ENCODE assay signal across 13 cellular contexts in genomic region chr6:14037402-14038277, GRCh38.
DNase-seq lines count a peak whose midpoint lies in the region; ATAC-seq and TF ChIP-seq lines count a peak whose summit lies in the region.
"Had no signal": no experiment of that assay in that cellular context is flagged by ENCODE, and none has a peak within 500 bp of the region (broad histone marks: within the 10 kb centered on the region; RNA-seq: fewer than 3 reads in every experiment).

No MANE protein-coding gene starts in this region.

- H3K9me2 ChIP-seq in GM23338 (ENCODE audit: insufficient read depth): peaks cover 5% of the 10 kb centered on the region; the same call in 1 of the 2 replicates

- H3K4me3 Mint-ChIP-seq in GM23338: no peak overlapping the region
- H3K4me3 Mint-ChIP-seq: activated CD4-positive, alpha-beta T cell treated with anti-CD3 and anti-CD28 coated beads, Interleukin-2, amount 10 ng/mL, durations not matched to agents 7 days and 5 days; naive B cell had no signal

- H3K27ac ChIP-seq in ACC112 (ENCODE audit: low read depth, low read length) (0 out of 2 replicates have a peak overlapping the region, but pooled peaks have one; percentile 24), GM23338 (ENCODE audit: low read depth) (no peak overlapping the region), spleen (no peak overlapping the region)

- H2AFZ ChIP-seq in ACC112 (ENCODE audit: low read length, unreplicated experiment): peak overlapping the region; percentile 99
- peak overlapping the region; percentile 11 for H2AFZ ChIP-seq in GM23338

- intact Hi-C loops in spleen (cut with DNase I; ENCODE audit: low total_unique reads): no loop called here

- peaks cover 14% of the 10 kb centered on the region for H3K4me1 Mint-ChIP-seq in GM23338
- H3K4me1 Mint-ChIP-seq: naive B cell had no signal

- WGBS in spleen, 5 donors: 71 to 82% (median 77%) methylated on average over 12 of the region's 12 CpGs

- H3K79me2 ChIP-seq in ACC112 (ENCODE audit: control insufficient read depth, insufficient read depth, low read length, unreplicated experiment) (no peaks in the 10 kb centered on the region), GM23338 (replicated peaks; ENCODE audit: insufficient read depth) (no peaks in the 10 kb centered on the region)

- no peak for TF ChIP-seq POLR2A in spleen (IDR thresholded peaks at IDR 0.05)

- no peaks in the 10 kb centered on the region for H4K20me1 ChIP-seq in GM23338 (replicated peaks; ENCODE audit: insufficient read depth)

- no peak for DNase-seq in GM23338 (ENCODE audit: low spot score)
- peak; percentile 3 for DNase-seq in SW480 (ENCODE audit: low spot score)
- peak; percentile 75 for DNase-seq in fibroblast of the aortic adventitia (ENCODE audit: low read depth)
- DNase-seq in nucleus accumbens (lab: John Stamatoyannopoulos, UW): no peak
- no peak for DNase-seq in spleen
- DNase-seq: activated CD4-positive, alpha-beta T cell treated with anti-CD3 and anti-CD28 coated beads, Interleukin-2, amount 10 ng/mL, durations not matched to agents 7 days and 5 days; activated naive CD4-positive, alpha-beta T cell treated with anti-CD3 and anti-CD28 coated beads, Interleukin-2, amount 50 U/mL, for 16 hours; naive B cell; Right ventricle myocardium superior; stimulated activated naive CD4-positive, alpha-beta T cell had no signal

- ATAC-seq in GM23338 (no peak), GM18907 (IDR thresholded peaks at IDR 0.05; ENCODE audit: unreplicated experiment) (no peak), GM21447 (IDR thresholded peaks at IDR 0.05; ENCODE audit: unreplicated experiment) (no peak)

- H3K27me3 ChIP-seq in ACC112 (ENCODE audit: insufficient read depth, low read length) (no peaks in the 10 kb centered on the region), GM23338 (ENCODE audit: insufficient read depth) (no peaks in the 10 kb centered on the region), spleen (replicated peaks in 1 of 7) (peaks cover 0 to 36% (median 0%) of the 10 kb centered on the region in 7 donors)

- TF ChIP-seq CTCF in GM23338 (conservative IDR thresholded peaks at IDR 0.05; ENCODE audit: low read depth in 2 of 2) (no peak), fibroblast of the aortic adventitia (IDR thresholded peaks at IDR 0.05; ENCODE audit: insufficient read depth, low read length) (no peak), spleen (IDR thresholded peaks at IDR 0.05 in 8 of 11, conservative IDR thresholded peaks at IDR 0.05 in 3 of 11) (no peak)

- H3K4me2 ChIP-seq in GM23338: no peak overlapping the region

- no peaks in the 10 kb centered on the region for H3K36me3 Mint-ChIP-seq in GM23338 (ENCODE audit: low read depth)
- H3K36me3 Mint-ChIP-seq: naive B cell had no signal

- no peaks in the 10 kb centered on the region for H3F3A ChIP-seq in GM23338 (replicated peaks; ENCODE audit: low read depth)

- peaks cover 1% of the 10 kb centered on the region for H3K27me3 Mint-ChIP-seq in GM23338 (ENCODE audit: insufficient read depth, low read depth, poor library complexity)

- peak overlapping the region; percentile 36 for H3K4me3 ChIP-seq in ACC112 (ENCODE audit: low read depth, low read length)
- no peak overlapping the region for H3K4me3 ChIP-seq in GM23338
- peak overlapping the region; percentile 14 for H3K4me3 ChIP-seq in fibroblast of the aortic adventitia (ENCODE audit: low read depth, low read length)
- no peak overlapping the region for H3K4me3 ChIP-seq in spleen

- no peaks in the 10 kb centered on the region for H3K9me3 Mint-ChIP-seq in GM23338
- H3K9me3 Mint-ChIP-seq: activated CD4-positive, alpha-beta T cell treated with anti-CD3 and anti-CD28 coated beads, Interleukin-2, amount 10 ng/mL, durations not matched to agents 7 days and 5 days had no signal

- H3K9me3 ChIP-seq in spleen: no peaks in the 10 kb centered on the region

- H3K4me1 ChIP-seq in ACC112 (ENCODE audit: control insufficient read depth, insufficient read depth, low read length, unreplicated experiment): peaks cover 25% of the 10 kb centered on the region
- H3K4me1 ChIP-seq in GM23338 (ENCODE audit: insufficient read depth): peaks cover 13% of the 10 kb centered on the region; the same call in 1 of the 2 replicates
- no peaks in the 10 kb centered on the region for H3K4me1 ChIP-seq in spleen

- H3K27ac Mint-ChIP-seq in GM23338: no peak overlapping the region
- H3K27ac Mint-ChIP-seq: activated CD4-positive, alpha-beta T cell treated with anti-CD3 and anti-CD28 coated beads, Interleukin-2, amount 10 ng/mL, durations not matched to agents 7 days and 5 days had no signal

- H3K36me3 ChIP-seq in ACC112 (ENCODE audit: insufficient read depth, low read length): 0 out of 2 replicates have a peak, but pooled peaks cover 3% of the 10 kb centered on the region
- H3K36me3 ChIP-seq in GM23338 (ENCODE audit: insufficient read depth): no peaks in the 10 kb centered on the region
- no peaks in the 10 kb centered on the region for H3K36me3 ChIP-seq in spleen

TF ChIP-seq in GM23338, 12 proteins besides CTCF, POLR2A, EP300 and RAD21 (continues in another document):
- TF ChIP-seq ZNF331 (CRISPR knock-in tag; IDR thresholded peaks at IDR 0.05; ENCODE audit: low read depth) (no peak), EZH2 (IDR thresholded peaks at IDR 0.05; ENCODE audit: low read depth, unreplicated experiment) (no peak), ZNF114 (CRISPR knock-in tag; IDR thresholded peaks at IDR 0.05) (no peak)
- TF ChIP-seq, protein P1, sequence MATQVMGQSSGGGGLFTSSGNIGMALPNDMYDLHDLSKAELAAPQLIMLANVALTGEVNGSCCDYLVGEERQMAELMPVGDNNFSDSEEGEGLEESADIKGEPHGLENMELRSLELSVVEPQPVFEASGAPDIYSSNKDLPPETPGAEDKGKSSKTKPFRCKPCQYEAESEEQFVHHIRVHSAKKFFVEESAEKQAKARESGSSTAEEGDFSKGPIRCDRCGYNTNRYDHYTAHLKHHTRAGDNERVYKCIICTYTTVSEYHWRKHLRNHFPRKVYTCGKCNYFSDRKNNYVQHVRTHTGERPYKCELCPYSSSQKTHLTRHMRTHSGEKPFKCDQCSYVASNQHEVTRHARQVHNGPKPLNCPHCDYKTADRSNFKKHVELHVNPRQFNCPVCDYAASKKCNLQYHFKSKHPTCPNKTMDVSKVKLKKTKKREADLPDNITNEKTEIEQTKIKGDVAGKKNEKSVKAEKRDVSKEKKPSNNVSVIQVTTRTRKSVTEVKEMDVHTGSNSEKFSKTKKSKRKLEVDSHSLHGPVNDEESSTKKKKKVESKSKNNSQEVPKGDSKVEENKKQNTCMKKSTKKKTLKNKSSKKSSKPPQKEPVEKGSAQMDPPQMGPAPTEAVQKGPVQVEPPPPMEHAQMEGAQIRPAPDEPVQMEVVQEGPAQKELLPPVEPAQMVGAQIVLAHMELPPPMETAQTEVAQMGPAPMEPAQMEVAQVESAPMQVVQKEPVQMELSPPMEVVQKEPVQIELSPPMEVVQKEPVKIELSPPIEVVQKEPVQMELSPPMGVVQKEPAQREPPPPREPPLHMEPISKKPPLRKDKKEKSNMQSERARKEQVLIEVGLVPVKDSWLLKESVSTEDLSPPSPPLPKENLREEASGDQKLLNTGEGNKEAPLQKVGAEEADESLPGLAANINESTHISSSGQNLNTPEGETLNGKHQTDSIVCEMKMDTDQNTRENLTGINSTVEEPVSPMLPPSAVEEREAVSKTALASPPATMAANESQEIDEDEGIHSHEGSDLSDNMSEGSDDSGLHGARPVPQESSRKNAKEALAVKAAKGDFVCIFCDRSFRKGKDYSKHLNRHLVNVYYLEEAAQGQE (IDR thresholded peaks at IDR 0.05; ENCODE audit: unreplicated experiment): no peak
- TF ChIP-seq, protein P2, sequence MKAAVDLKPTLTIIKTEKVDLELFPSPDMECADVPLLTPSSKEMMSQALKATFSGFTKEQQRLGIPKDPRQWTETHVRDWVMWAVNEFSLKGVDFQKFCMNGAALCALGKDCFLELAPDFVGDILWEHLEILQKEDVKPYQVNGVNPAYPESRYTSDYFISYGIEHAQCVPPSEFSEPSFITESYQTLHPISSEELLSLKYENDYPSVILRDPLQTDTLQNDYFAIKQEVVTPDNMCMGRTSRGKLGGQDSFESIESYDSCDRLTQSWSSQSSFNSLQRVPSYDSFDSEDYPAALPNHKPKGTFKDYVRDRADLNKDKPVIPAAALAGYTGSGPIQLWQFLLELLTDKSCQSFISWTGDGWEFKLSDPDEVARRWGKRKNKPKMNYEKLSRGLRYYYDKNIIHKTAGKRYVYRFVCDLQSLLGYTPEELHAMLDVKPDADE (IDR thresholded peaks at IDR 0.05): no peak

Comparison
In these comparisons a context has a peak if more than half of its experiments do, and no peak if none do; other contexts are left out.
1. H3K4me3 ChIP-seq: peak in ACC112 (single experiment) and fibroblast of the aortic adventitia (single experiment); none in GM23338 (single experiment) and spleen (0 of 8).
2. DNase-seq: peak in SW480 (single experiment) and fibroblast of the aortic adventitia (single experiment); none in GM23338 (single experiment), nucleus accumbens (0 of 56) and spleen (single experiment).